Comparison of ENCODE assay signal across 11 cellular contexts in genomic region chr4:80172203-80172602, GRCh38. TPM values are rescaled to one million over a fixed set of nuclear protein-coding genes. Genes with fewer than 3 reads are reported as not detected.
DNase-seq lines count a peak whose midpoint lies in the region; ATAC-seq and TF ChIP-seq lines count a peak whose summit lies in the region.
"Had no signal": no experiment of that assay in that cellular context is flagged by ENCODE, and none has a peak within 500 bp of the region (broad histone marks: within the 10 kb centered on the region; RNA-seq: fewer than 3 reads in every experiment).

No MANE protein-coding gene starts in this region.

- H3K36me3 Mint-ChIP-seq in MCF 10A (ENCODE audit: insufficient read depth, unreplicated experiment), result no peaks in the 10 kb centered on the region
- peaks cover 30% of the 10 kb centered on the region for H3K36me3 Mint-ChIP-seq in activated CD4-positive, alpha-beta memory T cell treated with anti-CD3 and anti-CD28 coated beads, Interleukin-2, amount 10 ng/mL, durations not matched to agents 7 days and 5 days (ENCODE audit: low read depth)
- H3K36me3 Mint-ChIP-seq in stimulated activated naive CD8-positive, alpha-beta T cell treated with anti-CD3 and anti-CD28 coated beads, Interleukin-15, Interleukin-2, amounts not matched to agents 100 ng/mL and 50 ng/mL, for 24 hours (ENCODE audit: low read depth), result no peaks in the 10 kb centered on the region
- H3K36me3 Mint-ChIP-seq: brain had no signal

- no peak overlapping the region for H3K4me3 Mint-ChIP-seq in MCF 10A (ENCODE audit: unreplicated experiment)
- peak overlapping the region; percentile 55 for H3K4me3 Mint-ChIP-seq in activated CD4-positive, alpha-beta memory T cell treated with anti-CD3 and anti-CD28 coated beads, Interleukin-2, amount 10 ng/mL, durations not matched to agents 7 days and 5 days
- peak overlapping the region; percentile 54 for H3K4me3 Mint-ChIP-seq in stimulated activated naive CD8-positive, alpha-beta T cell treated with anti-CD3 and anti-CD28 coated beads, Interleukin-15, Interleukin-2, amounts not matched to agents 100 ng/mL and 50 ng/mL, for 24 hours
- H3K4me3 Mint-ChIP-seq: brain had no signal

- dilution Hi-C loops in mammary epithelial cell (cut with HindIII; ENCODE audit: low sequenced_read_pairs), result loop anchor here (5.0 kb wide), 1 partner anchor 35 kb away; no protein-coding TSS in a partner anchor

- in situ Hi-C loops in mammary epithelial cell (cut with MboI; ENCODE audit: low sequenced_read_pairs in 2 of 2) (no loop called here), gastrocnemius medialis (cut with MboI; ENCODE audit: low sequenced_read_pairs in 4 of 4) (no loop called here)

- H3K9me3 ChIP-seq in mammary epithelial cell (replicated peaks; ENCODE audit: insufficient read depth, low read length) (no peaks in the 10 kb centered on the region), gastrocnemius medialis (no peaks in the 10 kb centered on the region)
- H3K9me3 ChIP-seq: heart left ventricle had no signal

- H3K27me3 Mint-ChIP-seq in MCF 10A (ENCODE audit: insufficient read depth, unreplicated experiment), result no peaks in the 10 kb centered on the region
- H3K27me3 Mint-ChIP-seq in activated CD4-positive, alpha-beta memory T cell treated with anti-CD3 and anti-CD28 coated beads, Interleukin-2, amount 10 ng/mL, durations not matched to agents 7 days and 5 days, result no peaks in the 10 kb centered on the region
- H3K27me3 Mint-ChIP-seq in stimulated activated naive CD8-positive, alpha-beta T cell treated with anti-CD3 and anti-CD28 coated beads, Interleukin-15, Interleukin-2, amounts not matched to agents 100 ng/mL and 50 ng/mL, for 24 hours, result no peaks in the 10 kb centered on the region

- H3K27me3 ChIP-seq in mammary epithelial cell (ENCODE audit: insufficient read depth, low read length), result no peaks in the 10 kb centered on the region
- H3K27me3 ChIP-seq in gastrocnemius medialis, result peaks cover 0 to 3% (median 0%) of the 10 kb centered on the region in 3 donors

- intact Hi-C loops in mammary epithelial cell (cut with micrococcal nuclease), result no loop called here
- intact Hi-C loops in MCF 10A (cut with micrococcal nuclease), result no loop called here
- intact Hi-C loops in gastrocnemius medialis (cut with DNase I; ENCODE audit: low total_unique reads), result no loop called here

- TF ChIP-seq POLR2A in gastrocnemius medialis (IDR thresholded peaks at IDR 0.05), result no peak

- no peak for TF ChIP-seq CTCF in mammary epithelial cell (conservative IDR thresholded peaks at IDR 0.05 in 1 of 2, IDR thresholded peaks at IDR 0.05 in 1 of 2; ENCODE audit: extremely low read depth in 1 of 2, insufficient read depth in 1 of 2, low read depth in 1 of 2, low read length in 2 of 2)
- no peak for TF ChIP-seq CTCF in MCF 10A (IDR thresholded peaks at IDR 0.05; ENCODE audit: unreplicated experiment)
- no peak for TF ChIP-seq CTCF in gastrocnemius medialis (IDR thresholded peaks at IDR 0.05 in 4 of 5, conservative IDR thresholded peaks at IDR 0.05 in 1 of 5)

- no peak overlapping the region for H3K4me3 ChIP-seq in mammary epithelial cell (replicated peaks in 1 of 3; ENCODE audit: insufficient read depth in 1 of 3, low read depth in 2 of 3, low read length in 3 of 3)
- H3K4me3 ChIP-seq in gastrocnemius medialis, result no peak overlapping the region
- H3K4me3 ChIP-seq: heart left ventricle had no signal

- no peaks in the 10 kb centered on the region for H3K9me3 Mint-ChIP-seq in MCF 10A (ENCODE audit: unreplicated experiment)
- H3K9me3 Mint-ChIP-seq in activated CD4-positive, alpha-beta memory T cell treated with anti-CD3 and anti-CD28 coated beads, Interleukin-2, amount 10 ng/mL, durations not matched to agents 7 days and 5 days, result peaks cover 26% of the 10 kb centered on the region
- H3K9me3 Mint-ChIP-seq in stimulated activated naive CD8-positive, alpha-beta T cell treated with anti-CD3 and anti-CD28 coated beads, Interleukin-15, Interleukin-2, amounts not matched to agents 100 ng/mL and 50 ng/mL, for 24 hours, result peaks cover 3% of the 10 kb centered on the region

- WGBS in mammary epithelial cell (ENCODE audit: low coverage, missing lambda C conversion rate), result 50% methylated on average over 2 of the region's 2 CpGs

- peaks cover 21% of the 10 kb centered on the region for H3K4me1 ChIP-seq in mammary epithelial cell (ENCODE audit: insufficient read depth, low read length)
- no peaks in the 10 kb centered on the region for H3K4me1 ChIP-seq in gastrocnemius medialis

- ATAC-seq in HG02885 (IDR thresholded peaks at IDR 0.05; ENCODE audit: poor library complexity, unreplicated experiment), result peak; percentile 67
- no peak for ATAC-seq in gastrocnemius medialis
- ATAC-seq: heart left ventricle had no signal

- no TSS peak for BruUV-seq in mammary epithelial cell (replicated peaks; lab: Mats Ljungman, UMichigan)
- BruUV-seq in MCF 10A (replicated peaks; lab: Mats Ljungman, UMichigan), result no TSS peak

- H3K9ac ChIP-seq in mammary epithelial cell (ENCODE audit: insufficient read depth, low read length), result no peak overlapping the region

- POLR2A ChIA-PET in MCF 10A (lab: Yijun Ruan, JAX), result interaction anchor here (1.1 kb wide), 1 partner anchor 44 kb away, joined by 3 read pairs; no protein-coding TSS in a partner anchor
- POLR2A ChIA-PET in activated CD4-positive, alpha-beta memory T cell treated with anti-CD3 and anti-CD28 coated beads, Interleukin-2, amount 10 ng/mL, durations not matched to agents 7 days and 5 days (lab: Charles Lee), result interaction anchor here (0.7 to 4.4 kb wide), 18 partner anchors 11 to 165 kb away, joined by 3 to 152 read pairs (median 6); partner anchors contain the start of genes ANTXR2 and PRDM8

- H4K20me1 ChIP-seq in mammary epithelial cell (ENCODE audit: insufficient read depth, low read length), result no peaks in the 10 kb centered on the region

- no peak overlapping the region for H3K27ac Mint-ChIP-seq in MCF 10A (ENCODE audit: low read depth, unreplicated experiment)
- H3K27ac Mint-ChIP-seq in activated CD4-positive, alpha-beta memory T cell treated with anti-CD3 and anti-CD28 coated beads, Interleukin-2, amount 10 ng/mL, durations not matched to agents 7 days and 5 days, result peak overlapping the region; percentile 97
- peak overlapping the region; percentile 93 for H3K27ac Mint-ChIP-seq in stimulated activated naive CD8-positive, alpha-beta T cell treated with anti-CD3 and anti-CD28 coated beads, Interleukin-15, Interleukin-2, amounts not matched to agents 100 ng/mL and 50 ng/mL, for 24 hours
- H3K27ac Mint-ChIP-seq: brain had no signal

- no peaks in the 10 kb centered on the region for H3K36me3 ChIP-seq in mammary epithelial cell (ENCODE audit: insufficient read depth, low read length)
- H3K36me3 ChIP-seq in gastrocnemius medialis, result no peaks in the 10 kb centered on the region
- H3K36me3 ChIP-seq: heart left ventricle had no signal

- CTCF ChIA-PET in mammary epithelial cell (lab: Charles Lee; ENCODE audit: low non-redundant PET), result interaction anchor here (0.6 kb wide), 1 partner anchor 255 kb away, joined by 3 read pairs; no protein-coding TSS in a partner anchor
- CTCF ChIA-PET in MCF 10A (lab: Yijun Ruan, JAX), result interaction anchor here (0.5 to 3.0 kb wide), 5 partner anchors 11 to 905 kb away, joined by 3 to 10 read pairs (median 3); no protein-coding TSS in a partner anchor
- CTCF ChIA-PET in activated CD4-positive, alpha-beta memory T cell treated with anti-CD3 and anti-CD28 coated beads, Interleukin-2, amount 10 ng/mL, durations not matched to agents 7 days and 5 days (lab: Charles Lee), result interaction anchor here (0.9 to 6.4 kb wide), 19 partner anchors 12 to 163 kb away, joined by 3 to 120 read pairs (median 5); partner anchors contain the start of gene ANTXR2

- H3K4me1 Mint-ChIP-seq in MCF 10A (ENCODE audit: insufficient read depth, unreplicated experiment), result peaks cover 5% of the 10 kb centered on the region
- H3K4me1 Mint-ChIP-seq in activated CD4-positive, alpha-beta memory T cell treated with anti-CD3 and anti-CD28 coated beads, Interleukin-2, amount 10 ng/mL, durations not matched to agents 7 days and 5 days, result peaks cover 56% of the 10 kb centered on the region
- H3K4me1 Mint-ChIP-seq in stimulated activated naive CD8-positive, alpha-beta T cell treated with anti-CD3 and anti-CD28 coated beads, Interleukin-15, Interleukin-2, amounts not matched to agents 100 ng/mL and 50 ng/mL, for 24 hours (ENCODE audit: low read depth), result peaks cover 57% of the 10 kb centered on the region
- H3K4me1 Mint-ChIP-seq: brain had no signal

- H3K4me2 ChIP-seq in mammary epithelial cell (ENCODE audit: insufficient read depth, low read depth, low read length), result no peak overlapping the region

- DNase-seq in mammary epithelial cell, result no peak
- DNase-seq in MCF 10A (ENCODE audit: unreplicated experiment), result no peak
- peak; percentile 37 for DNase-seq in activated CD4-positive, alpha-beta memory T cell treated with anti-CD3 and anti-CD28 coated beads, Interleukin-2, amount 10 ng/mL, durations not matched to agents 7 days and 5 days
- DNase-seq in RPMI8226, result no peak
- no peak for DNase-seq in gastrocnemius medialis
- no peak for DNase-seq in Kasumi-1 (lab: John Stamatoyannopoulos, UW)
- DNase-seq: heart left ventricle, NCI-H446 treated with DMSO at 0.1 percent for 48 hours had no signal

- H3K27ac ChIP-seq in mammary epithelial cell (ENCODE audit: insufficient read depth, low read depth, low read length), result no peak overlapping the region
- no peak overlapping the region for H3K27ac ChIP-seq in gastrocnemius medialis

- H3K79me2 ChIP-seq in mammary epithelial cell (ENCODE audit: insufficient read depth, low read length), result no peaks in the 10 kb centered on the region

- H2AFZ ChIP-seq in mammary epithelial cell (ENCODE audit: low read depth, low read length), result peak overlapping the region; percentile 70

RNA-seq across cellular contexts. Expression of gene PRDM8, which starts 25.1 kb away (rescaled TPM):
- 1 to 10 TPM in 1 of 2 donors, under 1 TPM in 1; 0.33 to 8.0 TPM for total RNA-seq in mammary epithelial cell
- 3.8 TPM for polyA plus RNA-seq in mammary epithelial cell
- polyA minus RNA-seq in mammary epithelial cell, result 31.5 TPM
- total RNA-seq in MCF 10A (2022), result 4.8 and 4.9 TPM in 2 replicates
- 10 to 100 TPM; 18.9 to 21.9 TPM for total RNA-seq in activated CD4-positive, alpha-beta memory T cell treated with anti-CD3 and anti-CD28 coated beads, Interleukin-2, amount 10 ng/mL, durations not matched to agents 7 days and 5 days
- total RNA-seq in gastrocnemius medialis, result 1 to 10 TPM in 2 of 4 donors, under 1 TPM in 2; 0.24 to 2.7 (median 1.4) TPM
